In the genomic region with DNA sequence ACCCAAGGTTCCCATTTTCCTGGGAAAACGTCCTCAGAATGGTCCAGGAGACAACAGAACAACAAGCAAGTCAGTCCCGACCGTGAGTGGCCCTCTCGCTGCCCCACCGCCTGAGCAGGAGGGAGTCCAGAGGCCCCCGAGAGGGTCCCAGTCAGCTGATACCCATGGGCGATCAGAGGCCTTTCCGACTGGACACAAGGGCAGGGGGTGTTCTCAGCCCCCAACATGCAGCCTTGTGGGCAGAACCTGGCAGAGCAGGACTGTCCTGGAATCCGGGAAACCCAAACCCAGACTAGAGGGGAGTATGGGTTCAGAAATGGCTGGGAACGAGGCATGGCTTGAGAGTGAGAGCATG, we compare ENCODE assay signal across 22 cellular contexts. TPM values are rescaled to one million over a fixed set of nuclear protein-coding genes. Genes with fewer than 3 reads are reported as not detected.
"Had no signal": no experiment of that assay in that cellular context is flagged by ENCODE, and none has a peak within 500 bp of the region (broad histone marks: within the 10 kb centered on the region; RNA-seq: fewer than 3 reads in every experiment).

No MANE protein-coding gene starts in this region.

- H3K36me3 ChIP-seq: SJSA1 had no signal

- H3K27me3 ChIP-seq: SJSA1 had no signal

- H3K9me3 ChIP-seq: SJSA1 had no signal

- DNase-seq: Kasumi-1, MM.1S, NCI-H1092 treated with DMSO at 0.1 percent for 48 hours, NCI-H1436, NCI-H187, NCI-H2029, NCI-H2081 treated with DMSO at 0.1 percent for 48 hours, NCI-H226, NCI-H446, NCI-H510A, NCI-H524 treated with DMSO at 0.1 percent for 48 hours, NCI-H69, NCI-H774, Right ventricle myocardium superior, RPMI8226, SIG-M5 had no signal

- H3K27ac ChIP-seq: HL-60, KMS-11, SJSA1, SK-N-MC had no signal

- H3K4me3 ChIP-seq: K562, SJSA1, SK-N-MC had no signal

- H3K4me1 ChIP-seq: SJSA1 had no signal

RNA-seq across cellular contexts. Expression of gene SPATA31E1, which starts 4.5 kb away (rescaled TPM):
- total RNA-seq: K562, M059J, Right ventricle myocardium superior had no signal

RNA-seq across cellular contexts. Expression of gene SPATA31C1, which starts 30.6 kb away (rescaled TPM):
- total RNA-seq: M059J, Right ventricle myocardium superior, SJSA1 had no signal
